18 cellular contexts compared by ENCODE assay signal in the genomic region with DNA sequence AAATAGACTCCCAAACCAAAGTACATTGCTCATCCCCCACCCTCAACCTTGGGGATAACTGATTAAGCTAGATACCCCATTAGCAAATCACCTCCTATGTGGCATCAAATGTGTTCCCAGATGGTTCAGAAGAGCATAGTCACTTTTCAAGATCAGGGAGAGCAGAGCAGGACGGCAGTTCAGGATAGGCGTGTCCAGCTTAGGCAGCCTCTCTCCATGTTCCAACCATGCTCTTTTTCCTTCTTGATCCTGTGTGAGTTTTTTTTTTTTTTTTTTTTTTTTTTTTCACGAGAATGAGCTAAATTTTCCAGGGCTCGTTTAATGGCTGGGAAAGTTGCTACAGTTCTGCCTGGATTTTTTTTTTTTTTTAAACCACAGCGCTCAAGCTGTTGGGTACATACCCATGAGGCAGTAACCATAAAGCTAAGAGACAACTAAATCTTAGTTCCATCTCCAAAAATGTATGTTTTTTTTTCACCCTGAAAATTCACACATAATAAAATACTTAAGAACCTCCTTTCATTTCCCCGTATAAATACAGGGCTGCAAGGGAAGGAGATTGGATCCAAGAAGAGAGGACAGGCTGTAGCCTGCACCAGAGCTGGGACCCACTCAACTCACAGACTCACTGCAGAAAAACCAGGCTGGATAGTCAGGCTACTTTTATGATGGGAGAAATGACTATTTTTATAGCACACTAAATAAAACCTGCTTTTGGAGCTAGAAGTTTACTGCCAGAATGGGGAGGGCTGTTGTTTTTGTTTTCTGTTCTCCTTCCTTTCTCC.
A peak's percentile ranks its signal among the peaks of the same experiment; 100 is the strongest.
DNase-seq lines count a peak whose midpoint lies in the region; ATAC-seq and TF ChIP-seq lines count a peak whose summit lies in the region.
"Had no signal": no experiment of that assay in that cellular context is flagged by ENCODE, and none has a peak within 500 bp of the region (broad histone marks: within the 10 kb centered on the region; RNA-seq: fewer than 3 reads in every experiment).

No MANE protein-coding gene starts in this region.

- H3K36me3 ChIP-seq in right atrium auricular region (no peaks in the 10 kb centered on the region), aorta (ENCODE audit: control insufficient read depth in 1 of 2, insufficient read depth in 2 of 2, low read length in 1 of 2) (no peaks in the 10 kb centered on the region)

- H3K4me1 ChIP-seq in right atrium auricular region (no peaks in the 10 kb centered on the region), right cardiac atrium (ENCODE audit: control insufficient read depth, insufficient read depth, low read length) (no peaks in the 10 kb centered on the region), aorta (ENCODE audit: control insufficient read depth in 1 of 2, insufficient read depth in 2 of 2, low read length in 2 of 2) (peaks cover 0 to 1% of the 10 kb centered on the region in 2 donors)
- H3K4me1 ChIP-seq: Caco-2 had no signal

- H3K9me3 ChIP-seq in right atrium auricular region (no peaks in the 10 kb centered on the region), right cardiac atrium (ENCODE audit: control insufficient read depth, low read length) (no peaks in the 10 kb centered on the region), aorta (ENCODE audit: control insufficient read depth, low read length) (no peaks in the 10 kb centered on the region)
- H3K9me3 ChIP-seq: Caco-2 had no signal

- WGBS in right cardiac atrium, result 56% methylated on average over 6 of the region's 6 CpGs
- 6 to 15% methylated on average over 6 of the region's 6 CpGs for WGBS in aorta, 2 donors

- intact Hi-C loops in Right ventricle myocardium inferior (cut with DNase I) (no loop called here), right cardiac atrium (cut with DNase I) (no loop called here), sciatic nerve (cut with DNase I) (loop anchor here (10.0 kb wide), 1 partner anchor 400 kb away; no protein-coding TSS in a partner anchor), aorta (cut with DNase I) (loop anchor here in 1 of 2 donors (5.0 kb wide), 1 partner anchor 87 kb away; no protein-coding TSS in a partner anchor)

- H3K27me3 ChIP-seq in right atrium auricular region (no peaks in the 10 kb centered on the region), right cardiac atrium (ENCODE audit: control insufficient read depth, insufficient read depth) (no peaks in the 10 kb centered on the region), aorta (ENCODE audit: control insufficient read depth in 1 of 2, insufficient read depth in 2 of 2, low read length in 1 of 2) (no peaks in the 10 kb centered on the region)

- H3K4me3 ChIP-seq in right atrium auricular region (no peak overlapping the region), right cardiac atrium (ENCODE audit: low read length) (no peak overlapping the region), aorta (ENCODE audit: low read length in 2 of 2) (peak overlapping the region in 1 of 2 donors; percentile 18)
- H3K4me3 ChIP-seq: GM12878, GM23248 had no signal

- H3K27ac ChIP-seq in right atrium auricular region, result peak overlapping the region in 1 of 2 donors; percentile 29
- no peak overlapping the region for H3K27ac ChIP-seq in right cardiac atrium (ENCODE audit: low read length)
- peak overlapping the region in 1 of 2 donors; percentile 84 for H3K27ac ChIP-seq in aorta (ENCODE audit: low read depth in 1 of 2, low read length in 2 of 2)
- H3K27ac ChIP-seq: GM23248 had no signal

- TF ChIP-seq CTCF in right atrium auricular region (IDR thresholded peaks at IDR 0.05), result no peak

- ATAC-seq in Right ventricle myocardium inferior, result peak; percentile 42
- peak; percentile 81 to 97 for ATAC-seq in right cardiac atrium
- ATAC-seq in sciatic nerve, result peak; percentile 83
- peak; percentile 80 for ATAC-seq in aorta (ENCODE audit: low FRiP score)
- ATAC-seq in GM18870 (IDR thresholded peaks at IDR 0.05; ENCODE audit: unreplicated experiment), result no peak
- ATAC-seq: GM12878, HCT116 had no signal

- no peak for DNase-seq in Right ventricle myocardium inferior (ENCODE audit: missing footprints)
- DNase-seq in right atrium auricular region (ENCODE audit: low spot score), result no peak
- no peak for DNase-seq in right cardiac atrium
- no peak for DNase-seq in sciatic nerve (ENCODE audit: low spot score)
- no peak for DNase-seq in aorta
- DNase-seq in DMS153 (lab: John Stamatoyannopoulos, UW), result no peak
- DNase-seq in NCI-H1092 (lab: John Stamatoyannopoulos, UW), result no peak
- DNase-seq: 8988T, Caco-2, DMS79, GM23248, IMR-90, NCI-H1417 treated with DMSO at 0.1 percent for 48 hours, NCI-H2029, NCI-H510A treated with DMSO at 0.1 percent for 48 hours had no signal
